ENCODE assay signal across 9 cellular contexts in genomic region chr21:39788383-39788782, GRCh38. TPM values are rescaled to one million over a fixed set of nuclear protein-coding genes. Genes with fewer than 3 reads are reported as not detected.
DNase-seq lines count a peak whose midpoint lies in the region; TF ChIP-seq lines count a peak whose summit lies in the region.
"Had no signal": no experiment of that assay in that cellular context is flagged by ENCODE, and none has a peak within 500 bp of the region (broad histone marks: within the 10 kb centered on the region; RNA-seq: fewer than 3 reads in every experiment).

No MANE protein-coding gene starts in this region.

- intact Hi-C loops in activated CD4-positive, alpha-beta T cell treated with anti-CD3 and anti-CD28 coated beads, Interleukin-2, amount 10 ng/mL, durations not matched to agents 24 days and 14 days (cut with micrococcal nuclease), result no loop called here

- no peak overlapping the region for H3K4me3 Mint-ChIP-seq in activated naive CD8-positive, alpha-beta T cell treated with anti-CD3 and anti-CD28 coated beads for 36 hours
- H3K4me3 Mint-ChIP-seq in activated CD4-positive, alpha-beta T cell treated with anti-CD3 and anti-CD28 coated beads, Interleukin-2, amount 10 ng/mL, durations not matched to agents 24 days and 14 days, result no peak overlapping the region

- peak; percentile 100 for TF ChIP-seq CTCF in retinal pigment epithelial cell (conservative IDR thresholded peaks at IDR 0.05; ENCODE audit: low read depth, low read length)

- no peaks in the 10 kb centered on the region for H3K4me1 Mint-ChIP-seq in activated naive CD8-positive, alpha-beta T cell treated with anti-CD3 and anti-CD28 coated beads for 36 hours
- no peaks in the 10 kb centered on the region for H3K4me1 Mint-ChIP-seq in activated CD4-positive, alpha-beta T cell treated with anti-CD3 and anti-CD28 coated beads, Interleukin-2, amount 10 ng/mL, durations not matched to agents 24 days and 14 days

- H3K36me3 Mint-ChIP-seq in activated naive CD8-positive, alpha-beta T cell treated with anti-CD3 and anti-CD28 coated beads for 36 hours, result no peaks in the 10 kb centered on the region
- H3K36me3 Mint-ChIP-seq in activated CD4-positive, alpha-beta T cell treated with anti-CD3 and anti-CD28 coated beads, Interleukin-2, amount 10 ng/mL, durations not matched to agents 24 days and 14 days (ENCODE audit: low read depth), result no peaks in the 10 kb centered on the region

- H3K9me3 Mint-ChIP-seq in activated naive CD8-positive, alpha-beta T cell treated with anti-CD3 and anti-CD28 coated beads for 36 hours, result no peaks in the 10 kb centered on the region
- no peaks in the 10 kb centered on the region for H3K9me3 Mint-ChIP-seq in activated CD4-positive, alpha-beta T cell treated with anti-CD3 and anti-CD28 coated beads, Interleukin-2, amount 10 ng/mL, durations not matched to agents 24 days and 14 days

- no peak overlapping the region for H3K4me3 ChIP-seq in retinal pigment epithelial cell (ENCODE audit: low read length)

- H3K27me3 Mint-ChIP-seq in activated naive CD8-positive, alpha-beta T cell treated with anti-CD3 and anti-CD28 coated beads for 36 hours, result peaks cover 5% of the 10 kb centered on the region
- no peaks in the 10 kb centered on the region for H3K27me3 Mint-ChIP-seq in activated CD4-positive, alpha-beta T cell treated with anti-CD3 and anti-CD28 coated beads, Interleukin-2, amount 10 ng/mL, durations not matched to agents 24 days and 14 days

- H3K27ac Mint-ChIP-seq in activated naive CD8-positive, alpha-beta T cell treated with anti-CD3 and anti-CD28 coated beads for 36 hours, result no peak overlapping the region
- H3K27ac Mint-ChIP-seq in activated CD4-positive, alpha-beta T cell treated with anti-CD3 and anti-CD28 coated beads, Interleukin-2, amount 10 ng/mL, durations not matched to agents 24 days and 14 days, result no peak overlapping the region

- DNase-seq in DMS153 treated with DMSO at 0.1 percent for 48 hours (lab: John Stamatoyannopoulos, UW; ENCODE audit: unreplicated experiment), result peak; percentile 84
- DNase-seq in NCI-H2081 (lab: John Stamatoyannopoulos, UW), result peak; percentile 74 to 83
- DNase-seq in amniotic stem cell (lab: John Stamatoyannopoulos, UW), result peak; percentile 80
- peak; percentile 8 for DNase-seq in hepatic stellate cell (ENCODE audit: low spot score)
- DNase-seq in retinal pigment epithelial cell (ENCODE audit: low read depth), result peak; percentile 95
- DNase-seq in activated gamma-delta T cell (lab: John Stamatoyannopoulos, UW), result no peak
- DNase-seq in activated naive CD8-positive, alpha-beta T cell treated with anti-CD3 and anti-CD28 coated beads for 36 hours, result no peak
- DNase-seq in activated CD4-positive, alpha-beta T cell treated with anti-CD3 and anti-CD28 coated beads, Interleukin-2, amount 10 ng/mL, durations not matched to agents 24 days and 14 days, result no peak

RNA-seq across cellular contexts. Expression of gene IGSF5, which starts 43.4 kb away (rescaled TPM):
- not detected for total RNA-seq in activated naive CD8-positive, alpha-beta T cell treated with anti-CD3 and anti-CD28 coated beads for 36 hours
- total RNA-seq in activated CD4-positive, alpha-beta T cell treated with anti-CD3 and anti-CD28 coated beads, Interleukin-2, amount 10 ng/mL, durations not matched to agents 24 days and 14 days, result not detected in 2 replicates
- total RNA-seq: glomerular endothelial cell had no signal

Comparison
In these comparisons a context has a peak if more than half of its experiments do, and no peak if none do; other contexts are left out.
1. DNase-seq: peak in DMS153 treated with DMSO at 0.1 percent for 48 hours (single experiment), NCI-H2081 (2 of 2), amniotic stem cell (single experiment), hepatic stellate cell (single experiment) and retinal pigment epithelial cell (single experiment); none in activated gamma-delta T cell (single experiment), activated naive CD8-positive, alpha-beta T cell treated with anti-CD3 and anti-CD28 coated beads for 36 hours (single experiment) and activated CD4-positive, alpha-beta T cell treated with anti-CD3 and anti-CD28 coated beads, Interleukin-2, amount 10 ng/mL, durations not matched to agents 24 days and 14 days (single experiment).